In genomic region chr2:32064021-32064678, GRCh38 we compare ENCODE assay signal across 1 cellular context.
TF ChIP-seq lines count a peak whose summit lies in the region.

No MANE protein-coding gene starts in this region.

TF ChIP-seq in GM23338, 12 proteins besides CTCF, POLR2A, EP300 and RAD21 (continued from another document):
- no peak for TF ChIP-seq ZNF462 (CRISPR knock-in tag; IDR thresholded peaks at IDR 0.05)
